ENCODE assay signal across 18 cellular contexts in the genomic region with DNA sequence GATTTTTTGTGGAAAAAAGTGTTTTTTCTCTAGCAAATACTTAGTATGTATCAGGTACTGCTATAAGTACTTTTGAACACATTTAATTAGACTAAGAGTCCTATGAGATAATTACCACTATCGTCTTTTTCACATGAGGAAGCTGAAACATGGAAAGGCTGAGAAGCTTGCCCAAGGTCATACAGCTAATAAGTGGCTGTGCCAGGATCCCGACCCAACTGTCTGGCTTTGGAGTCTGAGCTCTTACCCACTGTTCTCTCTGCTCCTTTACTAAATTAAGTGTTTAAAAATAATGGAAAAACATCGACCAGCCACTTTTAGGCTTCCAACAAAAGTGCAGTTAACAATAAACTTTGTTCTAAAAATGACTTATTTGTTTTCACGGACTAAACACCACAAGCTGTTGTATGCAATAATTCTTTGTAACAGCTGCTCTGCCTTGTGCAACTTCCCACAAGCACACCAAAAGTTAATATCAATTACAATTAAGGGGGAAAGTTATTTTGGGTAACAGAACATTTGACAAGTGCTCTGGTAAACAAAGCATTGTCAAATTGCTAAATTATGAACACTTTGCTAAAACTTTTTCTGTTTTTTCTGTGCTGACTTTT.
"Had no signal": no experiment of that assay in that cellular context is flagged by ENCODE, and none has a peak within 500 bp of the region (broad histone marks: within the 10 kb centered on the region; RNA-seq: fewer than 3 reads in every experiment).

No MANE protein-coding gene starts in this region.

- H3K27ac ChIP-seq: prostate gland, sigmoid colon, suprapubic skin, upper lobe of right lung had no signal

- H3K9me3 Mint-ChIP-seq: activated B cell treated with CpG ODN at 0.5 μM for 24 hours; activated CD4-positive, alpha-beta T cell treated with anti-CD3 and anti-CD28 coated beads, Interleukin-2, amount 10 ng/mL, durations not matched to agents 24 days and 14 days; activated T-helper 1 cell treated with anti-CD3 and anti-CD28 coated beads, Interleukin-12 subunit alpha, Interleukin-12 subunit beta, Interleukin-2, Interleukin-4 antibody, amounts not matched to agents 30 ng/mL and 10 ng/mL and 1 ng/mL, durations not matched to agents 14 hours and 24 hours and 36 hours; naive thymus-derived CD8-positive, alpha-beta T cell had no signal

- H3K36me3 Mint-ChIP-seq: naive thymus-derived CD8-positive, alpha-beta T cell had no signal

- H3K36me3 ChIP-seq: prostate gland, sigmoid colon, suprapubic skin, upper lobe of right lung had no signal

- H3K4me1 ChIP-seq: prostate gland, sigmoid colon, suprapubic skin, upper lobe of right lung had no signal

- H3K27ac Mint-ChIP-seq: activated B cell treated with CpG ODN at 0.5 μM for 24 hours; activated CD4-positive, alpha-beta T cell treated with anti-CD3 and anti-CD28 coated beads, Interleukin-2, amount 10 ng/mL, durations not matched to agents 24 days and 14 days; activated T-helper 1 cell treated with anti-CD3 and anti-CD28 coated beads, Interleukin-12 subunit alpha, Interleukin-12 subunit beta, Interleukin-2, Interleukin-4 antibody, amounts not matched to agents 30 ng/mL and 10 ng/mL and 1 ng/mL, durations not matched to agents 14 hours and 24 hours and 36 hours; naive thymus-derived CD8-positive, alpha-beta T cell; T-helper 17 cell had no signal

- H3K9me3 ChIP-seq: prostate gland, sigmoid colon, suprapubic skin, upper lobe of right lung had no signal

- DNase-seq: activated B cell treated with CpG ODN at 0.5 μM for 24 hours; activated CD4-positive, alpha-beta T cell treated with anti-CD3 and anti-CD28 coated beads, Interleukin-2, amount 10 ng/mL, durations not matched to agents 24 days and 14 days; activated naive CD4-positive, alpha-beta T cell treated with Interleukin-2 at 50 U/mL for 16 hours; central memory CD4-positive, alpha-beta T cell; cortex of kidney; effector CD8-positive, alpha-beta T cell; hippocampal formation; naive thymus-derived CD8-positive, alpha-beta T cell; sigmoid colon; stimulated activated CD4-positive, alpha-beta T cell treated with anti-CD3 and anti-CD28 coated beads, Interleukin-4, amount 100 ng/mL, for 1 hour; stimulated activated CD8-positive, alpha-beta memory T cell treated with anti-CD3 and anti-CD28 coated beads, Interleukin-4, amount 100 ng/mL, for 48 hours; stimulated activated naive CD8-positive, alpha-beta T cell treated with anti-CD3 and anti-CD28 coated beads, Interleukin-15, Interleukin-2, amounts not matched to agents 100 U/mL and 50 U/mL, for 24 hours; T-helper 17 cell; upper lobe of right lung had no signal

- H3K4me3 ChIP-seq: lung, prostate gland, sigmoid colon, suprapubic skin, upper lobe of right lung had no signal

- H3K4me3 Mint-ChIP-seq: activated B cell treated with CpG ODN at 0.5 μM for 24 hours; activated CD4-positive, alpha-beta T cell treated with anti-CD3 and anti-CD28 coated beads, Interleukin-2, amount 10 ng/mL, durations not matched to agents 24 days and 14 days; activated T-helper 1 cell treated with anti-CD3 and anti-CD28 coated beads, Interleukin-12 subunit alpha, Interleukin-12 subunit beta, Interleukin-2, Interleukin-4 antibody, amounts not matched to agents 30 ng/mL and 10 ng/mL and 1 ng/mL, durations not matched to agents 14 hours and 24 hours and 36 hours; naive thymus-derived CD8-positive, alpha-beta T cell; T-helper 17 cell had no signal

- H3K27me3 ChIP-seq: sigmoid colon, suprapubic skin, upper lobe of right lung had no signal

- H3K4me1 Mint-ChIP-seq: activated B cell treated with CpG ODN at 0.5 μM for 24 hours had no signal
